Comparison of ENCODE assay signal across 1 cellular context in genomic region chr4:153529646-153530045, GRCh38.
TF ChIP-seq lines count a peak whose summit lies in the region.

No MANE protein-coding gene starts in this region.

TF ChIP-seq in liver, 16 proteins besides CTCF, POLR2A, EP300 and RAD21 (continued from another document):
- TF ChIP-seq ZBTB33 (IDR thresholded peaks at IDR 0.05) (no peak), EGR1 (IDR thresholded peaks at IDR 0.05; ENCODE audit: low read depth in 2 of 2) (no peak), SP1 (IDR thresholded peaks at IDR 0.05) (peak; percentile 47), NR2F2 (IDR thresholded peaks at IDR 0.05) (no peak), HNF4A (conservative IDR thresholded peaks at IDR 0.05) (peak; percentile 43 to 60), TAF1 (conservative IDR thresholded peaks at IDR 0.05) (no peak), RXRA (IDR thresholded peaks at IDR 0.05) (peak; percentile 40 to 58), ATF3 (IDR thresholded peaks at IDR 0.05) (no peak), FOXA2 (IDR thresholded peaks at IDR 0.05) (peak; percentile 12), MAX (IDR thresholded peaks at IDR 0.05) (no peak), JUND (IDR thresholded peaks at IDR 0.05) (peak; percentile 35 to 55)
